ENCODE assay signal across 8 cellular contexts in genomic region chr3:101850327-101851048, GRCh38.
DNase-seq lines count a peak whose midpoint lies in the region.

No MANE protein-coding gene starts in this region.

- peaks cover 46% of the 10 kb centered on the region for H3K36me3 Mint-ChIP-seq in activated naive CD4-positive, alpha-beta T cell treated with anti-CD3 and anti-CD28 coated beads, Interleukin-2, amount 50 U/mL, for 24 hours

- H3K9me3 ChIP-seq in HAP-1 (no peaks in the 10 kb centered on the region), iPS DF 6.9 (ENCODE audit: control insufficient read depth, insufficient read depth, low read length) (no peaks in the 10 kb centered on the region)

- in situ Hi-C loops in HAP-1 (cut with MboI; ENCODE audit: low sequenced_read_pairs) = no loop called here

- no peaks in the 10 kb centered on the region for H3K27me3 Mint-ChIP-seq in activated naive CD4-positive, alpha-beta T cell treated with anti-CD3 and anti-CD28 coated beads, Interleukin-2, amount 50 U/mL, for 24 hours

- H3K4me3 ChIP-seq in HAP-1 = peak overlapping the region; percentile 69
- H3K4me3 ChIP-seq in iPS DF 6.9 (ENCODE audit: low read length) = peak overlapping the region; percentile 64; the same call in 1 of the 2 replicates

- H3K9me3 Mint-ChIP-seq in activated naive CD4-positive, alpha-beta T cell treated with anti-CD3 and anti-CD28 coated beads, Interleukin-2, amount 50 U/mL, for 24 hours = no peaks in the 10 kb centered on the region

- H3K27me3 ChIP-seq in HAP-1 (ENCODE audit: low read depth) (no peaks in the 10 kb centered on the region), iPS DF 6.9 (ENCODE audit: control insufficient read depth, insufficient read depth, low read length) (no peaks in the 10 kb centered on the region)

- H3K27ac ChIP-seq in iPS DF 6.9 (ENCODE audit: low read length) = no peak overlapping the region

- no CpG with 5 or more reads among the region's 19 CpGs for WGBS in iPS DF 6.9 (ENCODE audit: insufficient coverage, insufficient read length)

- H3K36me3 ChIP-seq in HAP-1 (replicated peaks) = peaks cover 30% of the 10 kb centered on the region
- H3K36me3 ChIP-seq in iPS DF 6.9 (ENCODE audit: control insufficient read depth, insufficient read depth, low read length) = peaks cover 19% of the 10 kb centered on the region

- H3K27ac Mint-ChIP-seq in activated naive CD4-positive, alpha-beta T cell treated with anti-CD3 and anti-CD28 coated beads, Interleukin-2, amount 50 U/mL, for 24 hours = peak overlapping the region; percentile 100

- peak; percentile 67 for DNase-seq in GDM1 (lab: John Stamatoyannopoulos, UW)
- peak in 1 of 2 experiments; percentile 15 for DNase-seq in HAP-1 (ENCODE audit: low spot score in 2 of 2)
- DNase-seq in OCI-M1 (lab: John Stamatoyannopoulos, UW) = peak; percentile 86
- DNase-seq in iPS DF 6.9 (ENCODE audit: low read depth, low spot score) = no peak
- peak; percentile 61 for DNase-seq in stimulated activated CD4-positive, alpha-beta T cell treated with anti-CD3 and anti-CD28 coated beads, Interleukin-15, amount 100 ng/mL, for 24 hours
- no peak for DNase-seq in hippocampal formation (lab: John Stamatoyannopoulos, UW)
- no peak for DNase-seq in retina

- H3K4me3 Mint-ChIP-seq in activated naive CD4-positive, alpha-beta T cell treated with anti-CD3 and anti-CD28 coated beads, Interleukin-2, amount 50 U/mL, for 24 hours = peak overlapping the region; percentile 98

- H3K4me1 Mint-ChIP-seq in activated naive CD4-positive, alpha-beta T cell treated with anti-CD3 and anti-CD28 coated beads, Interleukin-2, amount 50 U/mL, for 24 hours = peaks cover 60% of the 10 kb centered on the region

- H3K4me1 ChIP-seq in HAP-1 = peaks cover 11% of the 10 kb centered on the region
- H3K4me1 ChIP-seq in iPS DF 6.9 (ENCODE audit: control insufficient read depth, insufficient read depth, low read length) = peaks cover 2% of the 10 kb centered on the region; the same call in 1 of the 2 replicates

Comparison
In these comparisons a context has a peak if more than half of its experiments do, and no peak if none do; other contexts are left out.
1. DNase-seq: peak in GDM1 (single experiment), OCI-M1 (single experiment) and stimulated activated CD4-positive, alpha-beta T cell treated with anti-CD3 and anti-CD28 coated beads, Interleukin-15, amount 100 ng/mL, for 24 hours (single experiment); none in iPS DF 6.9 (single experiment), hippocampal formation (0 of 2) and retina (single experiment).